ENCODE assay signal across 11 cellular contexts in genomic region chr4:17616283-17616682, GRCh38. TPM values are rescaled to one million over a fixed set of nuclear protein-coding genes. Genes with fewer than 3 reads are reported as not detected.
DNase-seq lines count a peak whose midpoint lies in the region; ATAC-seq and TF ChIP-seq lines count a peak whose summit lies in the region.
"Had no signal": no experiment of that assay in that cellular context is flagged by ENCODE, and none has a peak within 500 bp of the region (broad histone marks: within the 10 kb centered on the region; RNA-seq: fewer than 3 reads in every experiment).

No MANE protein-coding gene starts in this region.

- H3K27me3 ChIP-seq in CD8-positive, alpha-beta memory T cell (ENCODE audit: insufficient read depth, low read length, poor library complexity, severe bottlenecking), result no peaks in the 10 kb centered on the region
- no peaks in the 10 kb centered on the region for H3K27me3 ChIP-seq in OCI-LY1 (ENCODE audit: insufficient read depth, low read length)
- no peaks in the 10 kb centered on the region for H3K27me3 ChIP-seq in endocrine pancreas (ENCODE audit: control insufficient read depth, insufficient read depth, low read length)
- H3K27me3 ChIP-seq in WERI-Rb-1 (ENCODE audit: insufficient read depth, low read depth, severe bottlenecking), result no peaks in the 10 kb centered on the region
- H3K27me3 ChIP-seq: thyroid gland had no signal

- H3K4me2 ChIP-seq in OCI-LY1 (ENCODE audit: low read length), result peak overlapping the region; percentile 16; the same call in 1 of the 2 replicates

- no peaks in the 10 kb centered on the region for H3K9me3 Mint-ChIP-seq in CD8-positive, alpha-beta memory T cell
- no peaks in the 10 kb centered on the region for H3K9me3 Mint-ChIP-seq in osteocyte (ENCODE audit: unreplicated experiment)

- no peak overlapping the region for H3K27ac ChIP-seq in CD8-positive, alpha-beta memory T cell (ENCODE audit: low read depth, low read length)
- H3K27ac ChIP-seq in OCI-LY1 (ENCODE audit: low read depth, low read length, poor library complexity, severe bottlenecking) (no peak overlapping the region), WERI-Rb-1 (no peak overlapping the region)
- H3K27ac ChIP-seq: thyroid gland had no signal

- H2AFZ ChIP-seq in OCI-LY1 (ENCODE audit: low read length), result no peak overlapping the region

- no peaks in the 10 kb centered on the region for H3F3A ChIP-seq in OCI-LY1 (ENCODE audit: insufficient read depth, low read length)

- H3K9me3 ChIP-seq in CD8-positive, alpha-beta memory T cell (ENCODE audit: low read length), result no peaks in the 10 kb centered on the region
- H3K9me3 ChIP-seq in OCI-LY1 (ENCODE audit: low read length), result no peaks in the 10 kb centered on the region
- no peaks in the 10 kb centered on the region for H3K9me3 ChIP-seq in endocrine pancreas (ENCODE audit: control insufficient read depth, low read length)
- H3K9me3 ChIP-seq in WERI-Rb-1 (ENCODE audit: severe bottlenecking), result no peaks in the 10 kb centered on the region
- H3K9me3 ChIP-seq: thyroid gland had no signal

- H4K20me1 ChIP-seq in OCI-LY1 (ENCODE audit: insufficient read depth, low read length), result no peaks in the 10 kb centered on the region

- H3K36me3 Mint-ChIP-seq in CD8-positive, alpha-beta memory T cell, result peaks cover 0 to 62% (median 17%) of the 10 kb centered on the region in 3 donors
- H3K36me3 Mint-ChIP-seq in osteocyte (ENCODE audit: unreplicated experiment), result peaks cover 18% of the 10 kb centered on the region

- no peak overlapping the region for H3K9ac ChIP-seq in OCI-LY1 (ENCODE audit: low read length)
- no peak overlapping the region for H3K9ac ChIP-seq in endocrine pancreas (ENCODE audit: control insufficient read depth, insufficient read depth, low read length)

- no peaks in the 10 kb centered on the region for H3K27me3 Mint-ChIP-seq in CD8-positive, alpha-beta memory T cell
- H3K27me3 Mint-ChIP-seq in osteocyte (ENCODE audit: unreplicated experiment), result no peaks in the 10 kb centered on the region

- CTCF ChIA-PET in CD8-positive, alpha-beta memory T cell (lab: Charles Lee), result interaction anchor here (0.6 kb wide), 1 partner anchor 19 kb away, joined by 3 read pairs; no protein-coding TSS in a partner anchor

- ATAC-seq in HG02852 (IDR thresholded peaks at IDR 0.05; ENCODE audit: unreplicated experiment), result no peak
- ATAC-seq: left colon had no signal

- peaks cover 52 to 62% (median 60%) of the 10 kb centered on the region in 3 donors for H3K4me1 Mint-ChIP-seq in CD8-positive, alpha-beta memory T cell
- peaks cover 44% of the 10 kb centered on the region for H3K4me1 Mint-ChIP-seq in osteocyte (ENCODE audit: unreplicated experiment)

- peak overlapping the region; percentile 29 to 91 (median 78) for H3K27ac Mint-ChIP-seq in CD8-positive, alpha-beta memory T cell
- peak overlapping the region; percentile 43 for H3K27ac Mint-ChIP-seq in osteocyte (ENCODE audit: unreplicated experiment)

- H3K9me2 ChIP-seq in OCI-LY1 (ENCODE audit: low read depth, low read length), result no peaks in the 10 kb centered on the region

- POLR2A ChIA-PET in CD8-positive, alpha-beta memory T cell (lab: Charles Lee), result no interaction called here

- no peak overlapping the region for H3K4me3 ChIP-seq in CD8-positive, alpha-beta memory T cell (ENCODE audit: low read length)
- H3K4me3 ChIP-seq in OCI-LY1 (ENCODE audit: low read depth, low read length, poor library complexity, severe bottlenecking) (no peak overlapping the region), endocrine pancreas (ENCODE audit: control insufficient read depth, insufficient read depth, low read length) (peak overlapping the region; percentile 36), WERI-Rb-1 (ENCODE audit: low read depth, low read length) (no peak overlapping the region)

- peak overlapping the region; percentile 76 to 92 (median 83) for H3K4me3 Mint-ChIP-seq in CD8-positive, alpha-beta memory T cell
- peak overlapping the region; percentile 64 for H3K4me3 Mint-ChIP-seq in osteocyte (ENCODE audit: unreplicated experiment)

- H3K36me3 ChIP-seq in CD8-positive, alpha-beta memory T cell (ENCODE audit: insufficient read depth, low read length), result peaks cover 29% of the 10 kb centered on the region
- H3K36me3 ChIP-seq in OCI-LY1 (ENCODE audit: insufficient read depth, low read length) (peaks cover 15% of the 10 kb centered on the region; the same call in 1 of the 2 replicates), endocrine pancreas (ENCODE audit: control insufficient read depth, insufficient read depth, low read length) (no peaks in the 10 kb centered on the region), WERI-Rb-1 (peaks cover 56% of the 10 kb centered on the region)

- H3K4me1 ChIP-seq in CD8-positive, alpha-beta memory T cell (ENCODE audit: insufficient read depth, low read length), result peaks cover 42% of the 10 kb centered on the region
- H3K4me1 ChIP-seq in OCI-LY1 (ENCODE audit: insufficient read depth, low read length, severe bottlenecking), result peaks cover 15% of the 10 kb centered on the region
- H3K4me1 ChIP-seq in endocrine pancreas (ENCODE audit: control insufficient read depth, insufficient read depth, low read length), result peaks cover 7% of the 10 kb centered on the region

- H3K79me2 ChIP-seq in OCI-LY1 (ENCODE audit: insufficient read depth, low read length), result peaks cover 33% of the 10 kb centered on the region

- TF ChIP-seq CTCF in OCI-LY1 (IDR thresholded peaks at IDR 0.05; ENCODE audit: low read length) (no peak), osteocyte (IDR thresholded peaks at IDR 0.05) (no peak), WERI-Rb-1 (IDR thresholded peaks at IDR 0.05; ENCODE audit: low read depth, low read length) (no peak)

- no peak for DNase-seq in CD8-positive, alpha-beta memory T cell
- DNase-seq in osteocyte (ENCODE audit: extremely low spot score, unreplicated experiment) (no peak), WERI-Rb-1 (no peak), NCI-H2196 (lab: John Stamatoyannopoulos, UW; ENCODE audit: unreplicated experiment) (no peak), NCI-H524 treated with DMSO at 0.1 percent for 48 hours (lab: John Stamatoyannopoulos, UW) (no peak)
- DNase-seq: left colon, RPMI8226, thyroid gland had no signal

RNA-seq across cellular contexts. Expression of gene MED28, which starts 1.8 kb away (rescaled TPM):
- 10 to 100 TPM; 49.4 to 51.7 TPM for total RNA-seq in CD8-positive, alpha-beta memory T cell
- 40.4 TPM for polyA plus RNA-seq in CD8-positive, alpha-beta memory T cell
- total RNA-seq in osteocyte, result 45.8 and 46.2 TPM in 2 replicates

RNA-seq across cellular contexts. Expression of gene LAP3, which starts 39.3 kb away (rescaled TPM):
- 10 to 100 TPM; 89.0 to 93.0 TPM for total RNA-seq in CD8-positive, alpha-beta memory T cell
- 49.6 TPM for polyA plus RNA-seq in CD8-positive, alpha-beta memory T cell
- 44.0 and 44.1 TPM in 2 replicates for total RNA-seq in osteocyte
